1 cellular context compared by ENCODE assay signal in genomic region chr1:20988943-20989342, GRCh38.
TF ChIP-seq lines count a peak whose summit lies in the region.

No MANE protein-coding gene starts in this region.

TF ChIP-seq in HepG2, 621 proteins besides CTCF, POLR2A, EP300 and RAD21 (continued from another document):
- TF ChIP-seq, protein P1, sequence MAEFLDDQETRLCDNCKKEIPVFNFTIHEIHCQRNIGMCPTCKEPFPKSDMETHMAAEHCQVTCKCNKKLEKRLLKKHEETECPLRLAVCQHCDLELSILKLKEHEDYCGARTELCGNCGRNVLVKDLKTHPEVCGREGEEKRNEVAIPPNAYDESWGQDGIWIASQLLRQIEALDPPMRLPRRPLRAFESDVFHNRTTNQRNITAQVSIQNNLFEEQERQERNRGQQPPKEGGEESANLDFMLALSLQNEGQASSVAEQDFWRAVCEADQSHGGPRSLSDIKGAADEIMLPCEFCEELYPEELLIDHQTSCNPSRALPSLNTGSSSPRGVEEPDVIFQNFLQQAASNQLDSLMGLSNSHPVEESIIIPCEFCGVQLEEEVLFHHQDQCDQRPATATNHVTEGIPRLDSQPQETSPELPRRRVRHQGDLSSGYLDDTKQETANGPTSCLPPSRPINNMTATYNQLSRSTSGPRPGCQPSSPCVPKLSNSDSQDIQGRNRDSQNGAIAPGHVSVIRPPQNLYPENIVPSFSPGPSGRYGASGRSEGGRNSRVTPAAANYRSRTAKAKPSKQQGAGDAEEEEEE (CRISPR knock-in tag; IDR thresholded peaks at IDR 0.05; ENCODE audit: borderline replicate concordance), result no peak
- no peak for TF ChIP-seq CBX5 (CRISPR knock-in tag; IDR thresholded peaks at IDR 0.05; ENCODE audit: borderline replicate concordance)
- no peak for TF ChIP-seq PAF1 (CRISPR knock-in tag; IDR thresholded peaks at IDR 0.05)
- TF ChIP-seq FOXA1 (IDR thresholded peaks at IDR 0.05), result no peak
- no peak for TF ChIP-seq FOXA1 (CRISPR knock-in tag; IDR thresholded peaks at IDR 0.05)
- no peak for TF ChIP-seq LBX2 (CRISPR knock-in tag; IDR thresholded peaks at IDR 0.05; ENCODE audit: borderline replicate concordance)
